22 cellular contexts compared by ENCODE assay signal in the genomic region with DNA sequence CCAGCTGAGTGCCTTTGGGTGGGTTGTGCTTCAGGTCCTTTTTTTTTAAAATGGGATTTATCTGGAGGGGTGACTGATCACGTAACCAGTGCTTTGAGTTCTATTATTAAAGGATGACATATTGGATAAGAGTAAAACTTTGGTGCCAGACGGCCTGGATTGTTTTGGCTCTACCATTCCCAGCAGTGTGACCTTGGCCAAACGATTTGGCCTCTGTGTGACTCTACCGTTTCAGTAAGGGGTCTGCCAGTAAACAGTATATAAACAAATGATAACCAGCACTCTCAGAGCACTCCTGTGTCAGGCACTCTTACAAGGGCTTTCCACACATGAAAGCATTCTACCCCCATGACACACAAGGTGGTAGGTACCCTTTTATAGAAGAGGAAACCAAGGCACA. TPM values are rescaled to one million over a fixed set of nuclear protein-coding genes. Genes with fewer than 3 reads are reported as not detected.
"Had no signal": no experiment of that assay in that cellular context is flagged by ENCODE, and none has a peak within 500 bp of the region (broad histone marks: within the 10 kb centered on the region; RNA-seq: fewer than 3 reads in every experiment).

No MANE protein-coding gene starts in this region.

- H3K79me2 ChIP-seq: hepatocyte had no signal

- H3K4me1 ChIP-seq: colonic mucosa, transverse colon had no signal

- ATAC-seq: gastroesophageal sphincter had no signal

- H3K9me3 ChIP-seq: colonic mucosa, esophagus squamous epithelium, gastroesophageal sphincter, lower lobe of right lung, ovary, sigmoid colon, stomach, thoracic aorta, transverse colon had no signal

- DNase-seq: esophagus squamous epithelium, kidney glomerular epithelial cell, ovary, sigmoid colon had no signal

- H3K27ac ChIP-seq: colonic mucosa, esophagus squamous epithelium, gastroesophageal sphincter, hepatocyte, lower lobe of right lung, ovary, sigmoid colon, skin epidermis, stomach, thoracic aorta, transverse colon had no signal

- H3K4me2 ChIP-seq: hepatocyte had no signal

- H3K36me3 ChIP-seq: colonic mucosa, esophagus squamous epithelium, gastroesophageal sphincter, lower lobe of right lung, ovary, sigmoid colon, stomach, thoracic aorta, transverse colon had no signal

- H3K27me3 ChIP-seq: ovary had no signal

- H3K4me3 ChIP-seq: colonic mucosa, esophagus squamous epithelium, gastroesophageal sphincter, hepatocyte, lower lobe of right lung, ovary, sigmoid colon, skin epidermis, stomach, thoracic aorta, transverse colon had no signal

- H2AFZ ChIP-seq: hepatocyte had no signal

RNA-seq across cellular contexts. Expression of a gene that starts 8.7 kb away (rescaled TPM):
- total RNA-seq: colonic mucosa, dermis blood vessel endothelial cell, epithelial cell of proximal tubule, esophagus squamous epithelium, gastroesophageal sphincter, hepatocyte, left lobe of liver, lower lobe of right lung, mesothelial cell of epicardium, mucosa of gallbladder, myocyte, natural killer cell, ovary, progenitor cell of endocrine pancreas, renal cortical epithelial cell, sigmoid colon, stomach, thoracic aorta, transverse colon, ureter had no signal
- polyA plus RNA-seq: hepatocyte, ovary, sigmoid colon, stomach had no signal

RNA-seq across cellular contexts. Expression of a gene that starts 56.8 kb away (rescaled TPM):
- total RNA-seq: esophagus squamous epithelium, hepatocyte, left lobe of liver, myocyte, progenitor cell of endocrine pancreas, renal cortical epithelial cell, thoracic aorta, transverse colon had no signal
- polyA plus RNA-seq: hepatocyte had no signal
